In genomic region chr5:140145818-140146522, GRCh38 we compare ENCODE assay signal across 8 cellular contexts. TPM values are rescaled to one million over a fixed set of nuclear protein-coding genes. Genes with fewer than 3 reads are reported as not detected.
DNase-seq lines count a peak whose midpoint lies in the region; ATAC-seq, FAIRE-seq and TF ChIP-seq lines count a peak whose summit lies in the region.

No MANE protein-coding gene starts in this region.

- DNase-seq in HuH-7 (ENCODE audit: low spot score), result peak; percentile 60
- no peak for DNase-seq in chondrocyte (ENCODE audit: low spot score)
- peak; percentile 90 for DNase-seq in kidney
- peak; percentile 56 for DNase-seq in stimulated activated CD4-positive, alpha-beta T cell treated with anti-CD3 and anti-CD28 coated beads, Interleukin-12 subunit alpha, Interleukin-12 subunit beta, amount 100 ng/mL, for 4 hours
- DNase-seq in RCC 7860 (ENCODE audit: low spot score), result no peak

- no peaks in the 10 kb centered on the region for H3K9me3 ChIP-seq in kidney (ENCODE audit: control insufficient read depth in 1 of 2, low read length in 2 of 2)

- no peaks in the 10 kb centered on the region for H3K36me3 ChIP-seq in kidney (ENCODE audit: control insufficient read depth in 1 of 2, insufficient read depth in 2 of 2, low read length in 2 of 2)

- H3K4me3 Mint-ChIP-seq in chondrocyte (ENCODE audit: unreplicated experiment), result peak overlapping the region; percentile 58

- peak overlapping the region in 1 of 2 donors; percentile 59 for H3K4me3 ChIP-seq in kidney (ENCODE audit: low read length in 2 of 2)

- intact Hi-C loops in kidney (cut with DNase I), result no loop called here

- no peaks in the 10 kb centered on the region for H3K36me3 Mint-ChIP-seq in chondrocyte (ENCODE audit: low read depth)

- peaks cover 16% of the 10 kb centered on the region for H3K4me1 Mint-ChIP-seq in chondrocyte (ENCODE audit: low read depth)

- ATAC-seq in GM18505 (IDR thresholded peaks at IDR 0.05; ENCODE audit: unreplicated experiment) (peak; percentile 59), HG03342 (IDR thresholded peaks at IDR 0.05; ENCODE audit: unreplicated experiment) (no peak)
- ATAC-seq in activated CD4-positive, CD25-positive, alpha-beta regulatory T cell treated with anti-CD3 and anti-CD28 coated beads, Interleukin-2, amount 50 U/mL, for 24 hours, result peak; percentile 79 to 80

- no peaks in the 10 kb centered on the region for H3K9me3 Mint-ChIP-seq in chondrocyte (ENCODE audit: low read depth)

- no peak for TF ChIP-seq POLR2A in GM18505 (IDR thresholded peaks at IDR 0.05; ENCODE audit: borderline replicate concordance, extremely low read depth, insufficient read depth, insufficient read length)

- no peak overlapping the region for H3K27ac ChIP-seq in kidney (ENCODE audit: low read depth in 2 of 2, low read length in 2 of 2)

- H3K9ac ChIP-seq in kidney (ENCODE audit: low read length in 2 of 2), result no peak overlapping the region

- H3K4me1 ChIP-seq in kidney (ENCODE audit: control insufficient read depth in 1 of 2, insufficient read depth in 1 of 2, low read depth in 1 of 2, low read length in 2 of 2), result peaks cover 22 to 25% of the 10 kb centered on the region in 2 donors

- peak; percentile 85 for TF ChIP-seq CTCF in chondrocyte (IDR thresholded peaks at IDR 0.05)
- peak; percentile 71 for TF ChIP-seq CTCF in kidney (IDR thresholded peaks at IDR 0.05; ENCODE audit: borderline replicate concordance, extremely low read depth, insufficient read depth)

- FAIRE-seq in kidney (lab: Jason Lieb, UNC) (no peak), RCC 7860 (lab: Jason Lieb, UNC) (no peak)

- H3K27ac Mint-ChIP-seq in chondrocyte (ENCODE audit: unreplicated experiment), result no peak overlapping the region

- H3K27me3 Mint-ChIP-seq in chondrocyte (ENCODE audit: low read depth), result peaks cover 17% of the 10 kb centered on the region

RNA-seq across cellular contexts. Expression of gene IGIP, which starts 20.2 kb away (rescaled TPM):
- total RNA-seq in chondrocyte (5.9 to 7.5 TPM (median 6.9 TPM) in 3 replicates), kidney (15.5 TPM)
- polyA plus RNA-seq in kidney (ENCODE audit: insufficient read depth, low read depth, low replicate concordance), result 13.2 TPM

RNA-seq across cellular contexts. Expression of gene CYSTM1, which starts 29.0 kb away (rescaled TPM):
- total RNA-seq in chondrocyte (11.4 to 24.9 TPM (median 23.3 TPM) in 3 replicates), kidney (157 TPM)
- polyA plus RNA-seq in kidney (ENCODE audit: insufficient read depth, low read depth, low replicate concordance), result 485 TPM

RNA-seq across cellular contexts. Expression of gene PURA, which starts 32.1 kb away (rescaled TPM):
- total RNA-seq in chondrocyte, result 13.3 to 18.1 TPM (median 16.7 TPM) in 3 replicates
- total RNA-seq in kidney, result 31.6 TPM
- polyA plus RNA-seq in kidney (ENCODE audit: insufficient read depth, low read depth, low replicate concordance), result 4.7 TPM

Comparison
In these comparisons a context has a peak if more than half of its experiments do, and no peak if none do; other contexts are left out.
1. DNase-seq: peak in HuH-7 (single experiment), kidney (single experiment) and stimulated activated CD4-positive, alpha-beta T cell treated with anti-CD3 and anti-CD28 coated beads, Interleukin-12 subunit alpha, Interleukin-12 subunit beta, amount 100 ng/mL, for 4 hours (single experiment); none in chondrocyte (single experiment) and RCC 7860 (single experiment).